1 cellular context compared by ENCODE assay signal in the genomic region with DNA sequence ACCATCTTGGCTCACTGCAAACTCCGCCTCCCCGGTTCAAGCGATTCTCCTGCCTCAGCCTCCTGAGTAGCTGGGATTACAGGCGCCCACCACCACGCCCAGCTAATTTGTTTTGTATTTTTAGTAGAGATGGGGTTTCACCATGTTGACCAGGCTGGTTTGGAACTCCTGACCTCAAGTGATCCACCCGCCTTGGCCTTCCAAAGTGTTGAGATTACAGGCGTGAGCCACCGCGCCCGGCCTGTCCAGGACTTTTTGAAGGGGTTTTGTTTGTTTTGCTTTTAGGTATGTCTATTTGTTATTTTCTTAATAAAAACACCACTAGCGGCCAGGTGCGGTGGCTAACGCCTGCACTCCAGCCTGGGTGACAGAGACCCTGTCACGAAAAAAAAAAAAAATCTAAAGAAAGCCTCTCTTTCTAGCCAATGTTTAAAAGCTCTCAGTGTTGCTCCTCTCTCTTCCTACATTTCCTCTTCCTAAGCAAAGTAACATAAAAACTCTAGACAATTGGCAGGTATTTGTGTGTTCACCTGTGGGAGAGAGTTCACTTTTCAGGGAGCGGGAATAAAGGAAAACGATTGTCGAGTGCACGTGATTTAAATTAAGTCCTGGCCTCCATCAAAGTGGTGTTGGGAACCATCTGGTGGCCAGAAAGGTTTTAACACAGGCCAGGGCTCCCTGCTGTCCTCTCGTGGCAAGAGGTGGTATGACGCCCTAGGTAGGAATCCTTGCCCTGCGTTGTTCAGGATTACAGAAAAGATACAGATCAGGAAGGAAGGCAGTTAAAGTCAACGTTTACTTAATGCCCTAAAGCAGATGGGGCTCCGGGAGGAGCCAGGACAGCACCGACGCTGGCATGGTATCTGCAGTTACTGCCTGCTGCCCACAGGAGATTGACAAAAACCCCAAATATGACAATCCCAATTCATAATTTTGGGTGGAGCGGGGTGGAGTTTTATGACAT.
TF ChIP-seq lines count a peak whose summit lies in the region.

No MANE protein-coding gene starts in this region.

TF ChIP-seq in K562, 482 proteins besides CTCF, POLR2A, EP300 and RAD21 (continued from another document and continues in another):
- peak; percentile 90 for TF ChIP-seq STAG1 (CRISPR knock-in tag; IDR thresholded peaks at IDR 0.05; ENCODE audit: borderline replicate concordance)
- TF ChIP-seq NBN (IDR thresholded peaks at IDR 0.05; ENCODE audit: low read depth): peak; percentile 67; the same call in 1 of the 2 replicates
- TF ChIP-seq SMAD4 (CRISPR knock-in tag; conservative IDR thresholded peaks at IDR 0.05): no peak
- no peak; the same call in 1 of the 2 replicates for TF ChIP-seq MBD2 (IDR thresholded peaks at IDR 0.05; ENCODE audit: borderline replicate concordance, low read depth)
- TF ChIP-seq HMG20B (CRISPR knock-in tag; IDR thresholded peaks at IDR 0.05): no peak
- TF ChIP-seq PCBP1 (IDR thresholded peaks at IDR 0.05; ENCODE audit: low read depth, low read length, poor library complexity, severe bottlenecking): no peak
- no peak for TF ChIP-seq CBX5 (IDR thresholded peaks at IDR 0.05; ENCODE audit: borderline replicate concordance, low read depth)
- no peak for TF ChIP-seq NCOA1 (IDR thresholded peaks at IDR 0.05; ENCODE audit: low read depth)
- TF ChIP-seq TEAD4 (IDR thresholded peaks at IDR 0.05; ENCODE audit: low read length): peak; percentile 44
- TF ChIP-seq TEAD4 (CRISPR knock-in tag; IDR thresholded peaks at IDR 0.05; ENCODE audit: borderline replicate concordance): no peak
- TF ChIP-seq, protein P1, sequence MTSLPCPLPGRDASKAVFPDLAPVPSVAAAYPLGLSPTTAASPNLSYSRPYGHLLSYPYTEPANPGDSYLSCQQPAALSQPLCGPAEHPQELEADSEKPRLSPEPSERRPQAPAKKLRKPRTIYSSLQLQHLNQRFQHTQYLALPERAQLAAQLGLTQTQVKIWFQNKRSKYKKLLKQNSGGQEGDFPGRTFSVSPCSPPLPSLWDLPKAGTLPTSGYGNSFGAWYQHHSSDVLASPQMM (CRISPR knock-in tag; IDR thresholded peaks at IDR 0.05): no peak
- TF ChIP-seq, protein P2, sequence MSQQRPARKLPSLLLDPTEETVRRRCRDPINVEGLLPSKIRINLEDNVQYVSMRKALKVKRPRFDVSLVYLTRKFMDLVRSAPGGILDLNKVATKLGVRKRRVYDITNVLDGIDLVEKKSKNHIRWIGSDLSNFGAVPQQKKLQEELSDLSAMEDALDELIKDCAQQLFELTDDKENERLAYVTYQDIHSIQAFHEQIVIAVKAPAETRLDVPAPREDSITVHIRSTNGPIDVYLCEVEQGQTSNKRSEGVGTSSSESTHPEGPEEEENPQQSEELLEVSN (IDR thresholded peaks at IDR 0.05; ENCODE audit: borderline replicate concordance in 1 of 2, extremely low read depth in 1 of 2, insufficient read depth in 1 of 2, insufficient read length in 1 of 2, low read depth in 1 of 2, low read length in 1 of 2, poor library complexity in 1 of 2, severe bottlenecking in 1 of 2): peak; percentile 85 to 87
- TF ChIP-seq, protein P3, sequence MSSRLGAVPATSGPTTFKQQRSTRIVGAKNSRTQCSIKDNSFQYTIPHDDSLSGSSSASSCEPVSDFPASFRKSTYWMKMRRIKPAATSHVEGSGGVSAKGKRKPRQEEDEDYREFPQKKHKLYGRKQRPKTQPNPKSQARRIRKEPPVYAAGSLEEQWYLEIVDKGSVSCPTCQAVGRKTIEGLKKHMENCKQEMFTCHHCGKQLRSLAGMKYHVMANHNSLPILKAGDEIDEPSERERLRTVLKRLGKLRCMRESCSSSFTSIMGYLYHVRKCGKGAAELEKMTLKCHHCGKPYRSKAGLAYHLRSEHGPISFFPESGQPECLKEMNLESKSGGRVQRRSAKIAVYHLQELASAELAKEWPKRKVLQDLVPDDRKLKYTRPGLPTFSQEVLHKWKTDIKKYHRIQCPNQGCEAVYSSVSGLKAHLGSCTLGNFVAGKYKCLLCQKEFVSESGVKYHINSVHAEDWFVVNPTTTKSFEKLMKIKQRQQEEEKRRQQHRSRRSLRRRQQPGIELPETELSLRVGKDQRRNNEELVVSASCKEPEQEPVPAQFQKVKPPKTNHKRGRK (tag; IDR thresholded peaks at IDR 0.05): no peak
- TF ChIP-seq NR2C1 (IDR thresholded peaks at IDR 0.05): no peak
- TF ChIP-seq NR2C1 (tag; IDR thresholded peaks at IDR 0.05): no peak
- no peak for TF ChIP-seq HNRNPL (IDR thresholded peaks at IDR 0.05; ENCODE audit: low read depth, low read length)
- 0 out of 2 replicates have a peak, but pooled peaks have one; percentile 45 for TF ChIP-seq DIDO1 (tag; IDR thresholded peaks at IDR 0.05; ENCODE audit: low read depth)
- TF ChIP-seq, protein P4, sequence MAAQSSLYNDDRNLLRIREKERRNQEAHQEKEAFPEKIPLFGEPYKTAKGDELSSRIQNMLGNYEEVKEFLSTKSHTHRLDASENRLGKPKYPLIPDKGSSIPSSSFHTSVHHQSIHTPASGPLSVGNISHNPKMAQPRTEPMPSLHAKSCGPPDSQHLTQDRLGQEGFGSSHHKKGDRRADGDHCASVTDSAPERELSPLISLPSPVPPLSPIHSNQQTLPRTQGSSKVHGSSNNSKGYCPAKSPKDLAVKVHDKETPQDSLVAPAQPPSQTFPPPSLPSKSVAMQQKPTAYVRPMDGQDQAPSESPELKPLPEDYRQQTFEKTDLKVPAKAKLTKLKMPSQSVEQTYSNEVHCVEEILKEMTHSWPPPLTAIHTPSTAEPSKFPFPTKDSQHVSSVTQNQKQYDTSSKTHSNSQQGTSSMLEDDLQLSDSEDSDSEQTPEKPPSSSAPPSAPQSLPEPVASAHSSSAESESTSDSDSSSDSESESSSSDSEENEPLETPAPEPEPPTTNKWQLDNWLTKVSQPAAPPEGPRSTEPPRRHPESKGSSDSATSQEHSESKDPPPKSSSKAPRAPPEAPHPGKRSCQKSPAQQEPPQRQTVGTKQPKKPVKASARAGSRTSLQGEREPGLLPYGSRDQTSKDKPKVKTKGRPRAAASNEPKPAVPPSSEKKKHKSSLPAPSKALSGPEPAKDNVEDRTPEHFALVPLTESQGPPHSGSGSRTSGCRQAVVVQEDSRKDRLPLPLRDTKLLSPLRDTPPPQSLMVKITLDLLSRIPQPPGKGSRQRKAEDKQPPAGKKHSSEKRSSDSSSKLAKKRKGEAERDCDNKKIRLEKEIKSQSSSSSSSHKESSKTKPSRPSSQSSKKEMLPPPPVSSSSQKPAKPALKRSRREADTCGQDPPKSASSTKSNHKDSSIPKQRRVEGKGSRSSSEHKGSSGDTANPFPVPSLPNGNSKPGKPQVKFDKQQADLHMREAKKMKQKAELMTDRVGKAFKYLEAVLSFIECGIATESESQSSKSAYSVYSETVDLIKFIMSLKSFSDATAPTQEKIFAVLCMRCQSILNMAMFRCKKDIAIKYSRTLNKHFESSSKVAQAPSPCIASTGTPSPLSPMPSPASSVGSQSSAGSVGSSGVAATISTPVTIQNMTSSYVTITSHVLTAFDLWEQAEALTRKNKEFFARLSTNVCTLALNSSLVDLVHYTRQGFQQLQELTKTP (IDR thresholded peaks at IDR 0.05; ENCODE audit: low read depth in 1 of 2, partially characterized antibody in 2 of 2): peak in 1 of 2 experiments; percentile 59
- TF ChIP-seq BCLAF1 (IDR thresholded peaks at IDR 0.05; ENCODE audit: borderline replicate concordance in 1 of 2, control insufficient read depth in 1 of 2, low read depth in 2 of 2, low read length in 1 of 2): no peak
- TF ChIP-seq POLR2AphosphoS2 (IDR thresholded peaks at IDR 0.05; ENCODE audit: low read length): no peak
- TF ChIP-seq CBX2 (IDR thresholded peaks at IDR 0.05; ENCODE audit: insufficient read depth, low read length, poor library complexity, severe bottlenecking): no peak
- TF ChIP-seq TGIF2 (CRISPR knock-in tag; IDR thresholded peaks at IDR 0.05): no peak
- TF ChIP-seq ZNF444 (CRISPR knock-in tag; IDR thresholded peaks at IDR 0.05): no peak
- no peak for TF ChIP-seq SNAPC5 (CRISPR knock-in tag; IDR thresholded peaks at IDR 0.05)
- no peak for TF ChIP-seq ATF3 (IDR thresholded peaks at IDR 0.05)
- no peak; the same call in 1 of the 2 replicates for TF ChIP-seq ATF3 (CRISPR knock-in tag; conservative IDR thresholded peaks at IDR 0.05)
- no peak for TF ChIP-seq XRCC4 (IDR thresholded peaks at IDR 0.05; ENCODE audit: extremely low read depth, insufficient read depth, insufficient read length)
- no peak for TF ChIP-seq RFX5 (IDR thresholded peaks at IDR 0.05; ENCODE audit: low read depth, low read length)
- TF ChIP-seq TAF9B (IDR thresholded peaks at IDR 0.05; ENCODE audit: partially characterized antibody): no peak
- TF ChIP-seq MCM3 (IDR thresholded peaks at IDR 0.05): no peak
- TF ChIP-seq, protein P5, sequence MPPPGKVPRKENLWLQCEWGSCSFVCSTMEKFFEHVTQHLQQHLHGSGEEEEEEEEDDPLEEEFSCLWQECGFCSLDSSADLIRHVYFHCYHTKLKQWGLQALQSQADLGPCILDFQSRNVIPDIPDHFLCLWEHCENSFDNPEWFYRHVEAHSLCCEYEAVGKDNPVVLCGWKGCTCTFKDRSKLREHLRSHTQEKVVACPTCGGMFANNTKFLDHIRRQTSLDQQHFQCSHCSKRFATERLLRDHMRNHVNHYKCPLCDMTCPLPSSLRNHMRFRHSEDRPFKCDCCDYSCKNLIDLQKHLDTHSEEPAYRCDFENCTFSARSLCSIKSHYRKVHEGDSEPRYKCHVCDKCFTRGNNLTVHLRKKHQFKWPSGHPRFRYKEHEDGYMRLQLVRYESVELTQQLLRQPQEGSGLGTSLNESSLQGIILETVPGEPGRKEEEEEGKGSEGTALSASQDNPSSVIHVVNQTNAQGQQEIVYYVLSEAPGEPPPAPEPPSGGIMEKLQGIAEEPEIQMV (tag; conservative IDR thresholded peaks at IDR 0.05; ENCODE audit: low read depth): no peak
- TF ChIP-seq ZFPM2 (CRISPR knock-in tag; IDR thresholded peaks at IDR 0.05): no peak
- no peak for TF ChIP-seq ZNF699 (CRISPR knock-in tag; IDR thresholded peaks at IDR 0.05; ENCODE audit: insufficient replicate concordance)
- TF ChIP-seq TAF7 (tag; IDR thresholded peaks at IDR 0.05): no peak
- TF ChIP-seq MEF2D (tag; conservative IDR thresholded peaks at IDR 0.05; ENCODE audit: low read depth): no peak
- no peak for TF ChIP-seq NR2C2 (CRISPR knock-in tag; IDR thresholded peaks at IDR 0.05)
- TF ChIP-seq NR2C2 (tag; IDR thresholded peaks at IDR 0.05): no peak
- TF ChIP-seq ZKSCAN8 (CRISPR knock-in tag; IDR thresholded peaks at IDR 0.05): no peak
- no peak for TF ChIP-seq ESRRB (CRISPR knock-in tag; IDR thresholded peaks at IDR 0.05; ENCODE audit: borderline replicate concordance)
- TF ChIP-seq POLR2AphosphoS5 (IDR thresholded peaks at IDR 0.05; ENCODE audit: control insufficient read depth, insufficient read depth, low read depth, low read length): no peak
- TF ChIP-seq, protein P6, sequence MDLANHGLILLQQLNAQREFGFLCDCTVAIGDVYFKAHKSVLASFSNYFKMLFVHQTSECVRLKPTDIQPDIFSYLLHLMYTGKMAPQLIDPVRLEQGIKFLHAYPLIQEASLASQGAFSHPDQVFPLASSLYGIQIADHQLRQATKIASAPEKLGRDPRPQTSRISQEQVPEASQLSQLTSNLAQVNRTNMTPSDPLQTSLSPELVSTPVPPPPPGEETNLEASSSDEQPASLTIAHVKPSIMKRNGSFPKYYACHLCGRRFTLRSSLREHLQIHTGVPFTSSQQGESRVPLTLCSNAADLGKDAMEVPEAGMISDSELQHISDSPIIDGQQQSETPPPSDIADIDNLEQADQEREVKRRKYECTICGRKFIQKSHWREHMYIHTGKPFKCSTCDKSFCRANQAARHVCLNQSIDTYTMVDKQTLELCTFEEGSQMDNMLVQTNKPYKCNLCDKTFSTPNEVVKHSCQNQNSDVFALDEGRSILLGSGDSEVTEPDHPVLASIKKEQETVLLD (IDR thresholded peaks at IDR 0.05): no peak
- no peak for TF ChIP-seq RBBP5 (IDR thresholded peaks at IDR 0.05; ENCODE audit: borderline replicate concordance, insufficient read depth, low read length, poor library complexity, severe bottlenecking)
- TF ChIP-seq, protein P7, sequence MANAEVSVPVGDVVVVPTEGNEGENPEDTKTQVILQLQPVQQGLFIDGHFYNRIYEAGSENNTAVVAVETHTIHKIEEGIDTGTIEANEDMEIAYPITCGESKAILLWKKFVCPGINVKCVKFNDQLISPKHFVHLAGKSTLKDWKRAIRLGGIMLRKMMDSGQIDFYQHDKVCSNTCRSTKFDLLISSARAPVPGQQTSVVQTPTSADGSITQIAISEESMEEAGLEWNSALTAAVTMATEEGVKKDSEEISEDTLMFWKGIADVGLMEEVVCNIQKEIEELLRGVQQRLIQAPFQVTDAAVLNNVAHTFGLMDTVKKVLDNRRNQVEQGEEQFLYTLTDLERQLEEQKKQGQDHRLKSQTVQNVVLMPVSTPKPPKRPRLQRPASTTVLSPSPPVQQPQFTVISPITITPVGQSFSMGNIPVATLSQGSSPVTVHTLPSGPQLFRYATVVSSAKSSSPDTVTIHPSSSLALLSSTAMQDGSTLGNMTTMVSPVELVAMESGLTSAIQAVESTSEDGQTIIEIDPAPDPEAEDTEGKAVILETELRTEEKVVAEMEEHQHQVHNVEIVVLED (CRISPR knock-in tag; IDR thresholded peaks at IDR 0.05): no peak
- no peak for TF ChIP-seq ZNF217 (CRISPR knock-in tag; IDR thresholded peaks at IDR 0.05)
- TF ChIP-seq IRF2 (CRISPR knock-in tag; IDR thresholded peaks at IDR 0.05): no peak
- no peak for TF ChIP-seq KHSRP (IDR thresholded peaks at IDR 0.05)
- TF ChIP-seq ZNF408 (CRISPR knock-in tag; IDR thresholded peaks at IDR 0.05; ENCODE audit: low read depth): no peak
- TF ChIP-seq DDX20 (tag; IDR thresholded peaks at IDR 0.05; ENCODE audit: low read depth): no peak
- no peak for TF ChIP-seq ZNF24 (IDR thresholded peaks at IDR 0.05)
